In genomic region chr2:8598295-8598997, GRCh38 we compare ENCODE assay signal across 8 cellular contexts.
DNase-seq lines count a peak whose midpoint lies in the region; ATAC-seq, FAIRE-seq and TF ChIP-seq lines count a peak whose summit lies in the region.
"Not testable (repeated sequence)": the region's sequence is repeated elsewhere in the genome, so short reads cannot be mapped to it uniquely, and the experiment has no call there.

No MANE protein-coding gene starts in this region.

- FAIRE-seq in bronchial epithelial cell (lab: Jason Lieb, UNC): not testable (repeated sequence)

- not testable (repeated sequence) for H3K4me1 ChIP-seq in mucosa of descending colon (ENCODE audit: low read depth)
- H3K4me1 ChIP-seq in skeletal muscle satellite cell (ENCODE audit: control insufficient read depth, insufficient read depth, low read length): peaks cover 16% of the 10 kb centered on the region

- H3K36me3 ChIP-seq in bronchial epithelial cell (ENCODE audit: control insufficient read depth, insufficient read depth, low read length); mucosa of descending colon (ENCODE audit: low read depth); skeletal muscle satellite cell (ENCODE audit: insufficient read depth, low read length): not testable (repeated sequence)

- TF ChIP-seq CTCF in AG09309 (IDR thresholded peaks at IDR 0.05; ENCODE audit: control insufficient read depth, insufficient read depth, low read depth, low read length, missing control alignments); NB4 (IDR thresholded peaks at IDR 0.05; ENCODE audit: low read depth, low read length); bronchial epithelial cell (IDR thresholded peaks at IDR 0.05; ENCODE audit: insufficient read depth, low read length, severe bottlenecking); mucosa of descending colon (IDR thresholded peaks at IDR 0.05): not testable (repeated sequence)

- DNase-seq in AG09309 (ENCODE audit: low read depth) (peak; percentile 91), HCEC 1CT (peak; percentile 90), NB4 (ENCODE audit: low read depth) (peak; percentile 99), SKM-1 treated with dmso at 0.1 percent for 144 hours (lab: John Stamatoyannopoulos, UW; ENCODE audit: unreplicated experiment) (peak; percentile 86), bronchial epithelial cell (ENCODE audit: low read depth) (peak; percentile 94), Right ventricle myocardium inferior (ENCODE audit: missing footprints) (peak; percentile 74)
- DNase-seq in mucosa of descending colon: not testable (repeated sequence)

- H3K27me3 ChIP-seq in bronchial epithelial cell (ENCODE audit: control insufficient read depth, insufficient read depth, low read length); skeletal muscle satellite cell (ENCODE audit: control insufficient read depth, insufficient read depth, low read length): not testable (repeated sequence)

- ATAC-seq in Right ventricle myocardium inferior (peak; percentile 57), mucosa of descending colon (peak; percentile 85)

- H3K4me2 ChIP-seq in skeletal muscle satellite cell (ENCODE audit: low read length): peak overlapping the region; percentile 19

- H3K9ac ChIP-seq in skeletal muscle satellite cell (ENCODE audit: low read depth, low read length): not testable (repeated sequence)

- not testable (repeated sequence) for H3K9me3 ChIP-seq in mucosa of descending colon; skeletal muscle satellite cell (replicated peaks; ENCODE audit: low read length)

- intact Hi-C loops in Right ventricle myocardium inferior (cut with DNase I); mucosa of descending colon (cut with DNase I, micrococcal nuclease): not testable (repeated sequence)

- H3K4me3 ChIP-seq in AG09309 (ENCODE audit: control insufficient read depth, low read depth, low read length); NB4 (ENCODE audit: low read depth, low read length); bronchial epithelial cell (ENCODE audit: low read depth, low read length); mucosa of descending colon; skeletal muscle satellite cell (ENCODE audit: low read length): not testable (repeated sequence)

- not testable (repeated sequence) for TF ChIP-seq POLR2A in NB4 (IDR thresholded peaks at IDR 0.05; ENCODE audit: extremely low read depth, insufficient read length)
